Comparison of ENCODE assay signal across 8 cellular contexts in genomic region chr1:1230656-1231399, GRCh38. TPM values are rescaled to one million over a fixed set of nuclear protein-coding genes. Genes with fewer than 3 reads are reported as not detected.
A peak's percentile ranks its signal among the peaks of the same experiment; 100 is the strongest.
DNase-seq lines count a peak whose midpoint lies in the region; TF ChIP-seq lines count a peak whose summit lies in the region.

No MANE protein-coding gene starts in this region.

- H3K4me3 ChIP-seq in iPS-20b (ENCODE audit: low read length): peak overlapping the region; percentile 77
- H3K4me3 ChIP-seq in stomach: peak overlapping the region; percentile 91 to 100 (median 98)

- peak; percentile 62 for DNase-seq in DMS53 (lab: John Stamatoyannopoulos, UW)
- DNase-seq in DMS53 treated with DMSO at 0.1 percent for 48 hours (lab: John Stamatoyannopoulos, UW; ENCODE audit: unreplicated experiment): no peak
- DNase-seq in Kasumi-1 (lab: John Stamatoyannopoulos, UW): peak; percentile 40 to 42
- DNase-seq in amniotic epithelial cell (ENCODE audit: low read depth): peak; percentile 66
- no peak for DNase-seq in stomach
- DNase-seq in C1 segment of cervical spinal cord (lab: John Stamatoyannopoulos, UW): no peak
- no peak for DNase-seq in activated CD8-positive, alpha-beta memory T cell treated with anti-CD3 and anti-CD28 coated beads for 24 hours

- intact Hi-C loops in stomach (cut with DNase I; ENCODE audit: low total_unique reads): no loop called here

- TF ChIP-seq POLR2A in stomach (IDR thresholded peaks at IDR 0.05): no peak

- peak overlapping the region; percentile 76 for H3K9ac ChIP-seq in iPS-20b (ENCODE audit: low read depth, low read length)

- peak in 1 of 7 experiments; percentile 44 for TF ChIP-seq CTCF in stomach (IDR thresholded peaks at IDR 0.05)

- peak overlapping the region; percentile 11 for H3K27ac ChIP-seq in iPS-20b (ENCODE audit: low read length)
- H3K27ac ChIP-seq in stomach: peak overlapping the region; percentile 86 to 99 (median 96)

- no peak for TF ChIP-seq EP300 in stomach (IDR thresholded peaks at IDR 0.05)

- H3K36me3 ChIP-seq in iPS-20b (ENCODE audit: insufficient read depth, low read depth, low read length): peaks cover 5% of the 10 kb centered on the region; the same call in 1 of the 2 replicates
- H3K36me3 ChIP-seq in stomach: peaks cover 27 to 61% (median 51%) of the 10 kb centered on the region in 4 donors

- H3K27me3 ChIP-seq in iPS-20b (ENCODE audit: insufficient read depth, low read length) (no peaks in the 10 kb centered on the region), stomach (no peaks in the 10 kb centered on the region)

- H3K9me3 ChIP-seq in iPS-20b (ENCODE audit: insufficient read depth, low read depth, low read length): no peaks in the 10 kb centered on the region
- peaks cover 0 to 3% (median 0%) of the 10 kb centered on the region in 4 donors for H3K9me3 ChIP-seq in stomach

- WGBS in stomach, 5 donors: 6 to 17% (median 11%) methylated on average over 23 to 24 of the region's 24 CpGs

- H3K4me1 ChIP-seq in iPS-20b (ENCODE audit: insufficient read depth, low read length): peaks cover 3% of the 10 kb centered on the region; the same call in 1 of the 2 replicates
- H3K4me1 ChIP-seq in stomach: peaks cover 24 to 76% (median 50%) of the 10 kb centered on the region in 4 donors

RNA-seq across cellular contexts. Expression of gene SDF4, which starts 1.0 kb away (rescaled TPM):
- 100 to 1,000 TPM in 2 of 5 donors, 10 to 100 TPM in 3; 50.3 to 404 (median 65.3) TPM for total RNA-seq in stomach
- 10 to 100 TPM; 50.4 to 83.6 (median 61.9) TPM for polyA plus RNA-seq in stomach

RNA-seq across cellular contexts. Expression of gene B3GALT6, which starts 1.2 kb away (rescaled TPM):
- total RNA-seq in stomach: 10 to 100 TPM in 1 of 5 donors, 1 to 10 TPM in 3, not detected in 1; 1.8 to 13.8 (median 8.1) TPM
- 1 to 10 TPM; 3.7 to 9.7 (median 6.7) TPM for polyA plus RNA-seq in stomach

RNA-seq across cellular contexts. Expression of gene C1QTNF12, which starts 15.7 kb away (rescaled TPM):
- total RNA-seq in stomach: 10 to 100 TPM in 2 of 5 donors, 1 to 10 TPM in 2, not detected in 1; 1.5 to 21.3 (median 6.4) TPM
- polyA plus RNA-seq in stomach: 1 to 10 TPM in 2 of 3 donors, not detected in 1; 1.6 to 3.2 TPM

RNA-seq across cellular contexts. Expression of gene TNFRSF4, which starts 16.9 kb away (rescaled TPM):
- under 1 TPM in 1 of 5 donors, not detected in 4; 0.55 TPM for total RNA-seq in stomach
- 1 to 10 TPM; 1.7 to 4.5 (median 4.2) TPM for polyA plus RNA-seq in stomach

RNA-seq across cellular contexts. Expression of gene TNFRSF18, which starts 24.4 kb away (rescaled TPM):
- total RNA-seq in stomach: 10 to 100 TPM in 1 of 5 donors, 1 to 10 TPM in 1, not detected in 3; 1.7 to 11.9 TPM
- 1 to 10 TPM in 1 of 3 donors, under 1 TPM in 1, not detected in 1; 0.37 to 3.6 TPM for polyA plus RNA-seq in stomach

Comparison
In these comparisons a context has a peak if more than half of its experiments do, and no peak if none do; other contexts are left out.
1. DNase-seq: peak in DMS53 (single experiment), Kasumi-1 (2 of 2) and amniotic epithelial cell (single experiment); none in DMS53 treated with DMSO at 0.1 percent for 48 hours (single experiment), stomach (single experiment), C1 segment of cervical spinal cord (0 of 14) and activated CD8-positive, alpha-beta memory T cell treated with anti-CD3 and anti-CD28 coated beads for 24 hours (single experiment).